Comparison of ENCODE assay signal across 8 cellular contexts in the genomic region with DNA sequence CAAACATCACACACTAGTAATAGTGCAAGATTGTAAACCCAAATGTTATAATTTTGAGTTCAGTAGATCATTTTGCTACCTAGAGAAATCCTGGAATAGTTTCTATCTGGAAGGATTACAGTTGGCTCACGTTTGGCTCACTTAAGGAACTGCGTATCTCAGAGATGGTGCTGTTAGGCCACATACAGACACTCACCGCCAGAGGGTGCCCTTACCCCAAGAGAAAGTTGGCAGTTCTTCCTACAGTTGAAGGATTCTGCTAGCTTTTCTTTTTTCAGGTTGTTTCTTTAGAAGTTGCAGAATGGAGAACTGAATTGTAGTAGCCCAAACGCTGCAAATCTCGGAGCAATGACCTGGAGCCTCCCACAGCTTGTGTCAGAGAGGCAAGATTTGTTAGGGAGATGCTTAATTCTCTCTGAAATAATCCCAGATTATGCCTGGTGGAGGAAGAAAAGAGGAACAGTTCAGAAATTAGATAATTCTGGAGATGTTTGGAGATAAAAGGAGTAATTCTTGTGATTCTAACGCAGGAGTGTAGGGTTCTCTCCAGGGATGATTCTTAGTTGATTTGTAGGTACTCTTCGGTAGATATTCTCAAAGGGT.
DNase-seq lines count a peak whose midpoint lies in the region; ATAC-seq, FAIRE-seq and TF ChIP-seq lines count a peak whose summit lies in the region.

No MANE protein-coding gene starts in this region.

- POLR2A ChIA-PET in HepG2 (lab: Yijun Ruan, JAX), result no interaction called here

- no peaks in the 10 kb centered on the region for H3K79me2 ChIP-seq in HepG2 (ENCODE audit: insufficient read depth, low read length)

- no peak overlapping the region for H3K4me3 ChIP-seq in coronary artery
- no peak overlapping the region for H3K4me3 ChIP-seq in HepG2 (replicated peaks in 1 of 3; ENCODE audit: insufficient read depth in 1 of 3, low read depth in 2 of 3, low read length in 3 of 3)

- TF ChIP-seq CTCF in coronary artery (IDR thresholded peaks at IDR 0.05) (peak; percentile 52), HepG2 (CRISPR knock-in tag; IDR thresholded peaks at IDR 0.05) (peak; percentile 83)

- no peak overlapping the region for H3K4me2 ChIP-seq in HepG2 (ENCODE audit: low read depth, low read length)

- TF ChIP-seq EP300 in HepG2 (IDR thresholded peaks at IDR 0.05; ENCODE audit: low read depth in 2 of 2, low read length in 2 of 2) (no peak), HepG2 (CRISPR knock-in tag; IDR thresholded peaks at IDR 0.05; ENCODE audit: borderline replicate concordance) (no peak)

- no peaks in the 10 kb centered on the region for H4K20me1 ChIP-seq in HepG2 (ENCODE audit: insufficient read depth, low read length)

- no peak overlapping the region for H2AFZ ChIP-seq in HepG2 (ENCODE audit: low read length)

- BruUV-seq in HepG2 (replicated peaks; lab: Mats Ljungman, UMichigan), result no TSS peak

- TF ChIP-seq POLR2A in HepG2 (IDR thresholded peaks at IDR 0.05; ENCODE audit: insufficient read depth in 1 of 2, low read depth in 2 of 2, low read length in 2 of 2), result no peak

- intact Hi-C loops in HepG2 (cut with micrococcal nuclease; ENCODE audit: unreplicated experiment), result loop anchor here (1.0 kb wide), 1 partner anchor 91 kb away; no protein-coding TSS in a partner anchor

- CTCF ChIA-PET in HepG2 (lab: Yijun Ruan, JAX; ENCODE audit: low intra/inter-chr PET ratio, low total read pairs), result interaction anchor here (1.2 to 1.4 kb wide), 3 partner anchors 317 to 506 kb away, joined by 3 to 4 read pairs (median 4); no protein-coding TSS in a partner anchor

- peak; percentile 82 for FAIRE-seq in HepG2 (lab: Jason Lieb, UNC)

- H3K4me1 ChIP-seq in HepG2 (ENCODE audit: insufficient read depth, low read length), result no peaks in the 10 kb centered on the region

- no peak overlapping the region for H3K9ac ChIP-seq in HepG2 (ENCODE audit: insufficient read depth, low read depth, low read length)

- no peak overlapping the region for H3K27ac ChIP-seq in coronary artery
- no peak overlapping the region for H3K27ac ChIP-seq in HepG2 (ENCODE audit: extremely low read length, insufficient read depth, low read length)

- in situ Hi-C loops in HepG2 (cut with HindIII; ENCODE audit: extremely low pct_ligation_motif_present, low pct_unique_long_range_greater_than_20kb), result loop anchor here (10.0 to 25.0 kb wide), 3 partner anchors 312 to 510 kb away; no protein-coding TSS in a partner anchor

- no peaks in the 10 kb centered on the region for H3K9me3 ChIP-seq in HepG2 (ENCODE audit: low read length)

- H3K36me3 ChIP-seq in HepG2 (replicated peaks in 1 of 2; ENCODE audit: control insufficient read depth in 1 of 2, insufficient read depth in 2 of 2, low read length in 2 of 2), result no peaks in the 10 kb centered on the region

- ATAC-seq in GM18907 (IDR thresholded peaks at IDR 0.05; ENCODE audit: unreplicated experiment) (peak; percentile 92), HG03108 (IDR thresholded peaks at IDR 0.05; ENCODE audit: unreplicated experiment) (peak; percentile 85), HepG2 (peak; percentile 82)

- TF ChIP-seq RAD21 in HepG2 (CRISPR knock-in tag; IDR thresholded peaks at IDR 0.05), result peak; percentile 65

- H3K27me3 ChIP-seq in HepG2 (ENCODE audit: control insufficient read depth in 1 of 2, insufficient read depth in 2 of 2, low read length in 2 of 2), result no peaks in the 10 kb centered on the region

- 16% methylated on average over 5 of the region's 7 CpGs for WGBS in HepG2 (ENCODE audit: low lambda C conversion rate)

- DNase-seq in AML-193 (lab: John Stamatoyannopoulos, UW) (peak; percentile 49 to 55), NCI-H2227 (lab: John Stamatoyannopoulos, UW; ENCODE audit: unreplicated experiment) (peak; percentile 76), coronary artery (ENCODE audit: low spot score) (no peak), HepG2 (ENCODE audit: low spot score) (peak; percentile 37)
- peak; percentile 21 for DNase-seq in activated CD4-positive, CD25-positive, alpha-beta regulatory T cell treated with anti-CD3 and anti-CD28 coated beads, Interleukin-2, amount 50 U/mL, for 16 hours (ENCODE audit: low read depth, low spot score)
- peak; percentile 30 to 65 (median 31) for DNase-seq in stimulated activated CD4-positive, alpha-beta T cell treated with anti-CD3 and anti-CD28 coated beads, TNF-alpha, amount 100 ng/mL, for 24 hours (ENCODE audit: low read depth in 3 of 3)

TF ChIP-seq in HepG2, 621 proteins besides CTCF, POLR2A, EP300 and RAD21:
- TF ChIP-seq STAG1 (CRISPR knock-in tag; IDR thresholded peaks at IDR 0.05) (peak; percentile 77), XRCC5 (optimal IDR thresholded peaks at IDR 0.05; ENCODE audit: low read length) (peak; percentile 30), SMC3 (IDR thresholded peaks at IDR 0.05; ENCODE audit: low read length) (peak; percentile 86)
- TF ChIP-seq, protein P1, sequence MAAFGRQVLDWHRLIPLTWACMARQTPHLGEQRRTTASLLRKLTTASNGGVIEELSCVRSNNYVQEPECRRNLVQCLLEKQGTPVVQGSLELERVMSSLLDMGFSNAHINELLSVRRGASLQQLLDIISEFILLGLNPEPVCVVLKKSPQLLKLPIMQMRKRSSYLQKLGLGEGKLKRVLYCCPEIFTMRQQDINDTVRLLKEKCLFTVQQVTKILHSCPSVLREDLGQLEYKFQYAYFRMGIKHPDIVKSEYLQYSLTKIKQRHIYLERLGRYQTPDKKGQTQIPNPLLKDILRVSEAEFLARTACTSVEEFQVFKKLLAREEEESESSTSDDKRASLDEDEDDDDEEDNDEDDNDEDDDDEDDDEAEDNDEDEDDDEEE (CRISPR knock-in tag; IDR thresholded peaks at IDR 0.05), result no peak
TF ChIP-seq in HepG2: peak in this region for 3.
